ENCODE assay signal across 10 cellular contexts in the genomic region with DNA sequence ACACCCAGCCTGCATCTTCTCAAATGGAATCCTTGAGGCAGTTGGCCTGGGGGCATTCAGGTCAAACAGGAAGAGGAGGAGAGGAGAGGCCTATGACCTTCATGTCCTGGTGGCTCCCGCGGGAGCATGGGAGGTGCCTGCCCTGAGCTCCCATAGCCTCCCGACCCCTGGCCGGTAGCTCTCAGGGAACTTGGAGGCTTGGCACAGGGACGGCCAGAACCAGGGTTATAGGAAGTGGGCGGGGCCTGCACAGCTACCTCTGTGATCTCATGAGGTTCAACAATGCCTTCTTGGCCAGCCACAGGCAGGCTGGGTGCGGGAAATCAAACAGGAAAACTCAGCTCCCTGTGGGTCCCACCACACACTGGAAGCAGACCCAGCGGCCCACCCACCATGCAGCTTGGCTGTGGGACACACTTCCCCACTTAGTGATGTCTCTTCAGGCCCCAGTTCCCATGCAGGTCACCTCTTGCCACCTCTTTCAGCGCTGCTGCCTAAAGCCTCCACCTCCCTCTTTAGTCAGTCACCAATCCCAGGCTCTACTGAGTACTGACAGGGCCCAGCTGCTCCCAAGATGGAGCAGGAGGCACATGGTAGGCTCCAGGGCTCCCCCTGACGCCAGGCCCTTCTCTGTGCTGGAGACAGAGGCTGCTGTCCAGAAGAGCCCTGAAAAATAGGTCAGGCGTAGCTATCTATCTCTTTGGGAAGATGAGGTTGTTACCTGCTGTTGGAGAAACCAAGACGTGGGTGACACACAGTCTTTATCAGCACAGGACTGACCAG. TPM values are rescaled to one million over a fixed set of nuclear protein-coding genes. Genes with fewer than 3 reads are reported as not detected.
DNase-seq lines count a peak whose midpoint lies in the region; ATAC-seq and TF ChIP-seq lines count a peak whose summit lies in the region.
"Had no signal": no experiment of that assay in that cellular context is flagged by ENCODE, and none has a peak within 500 bp of the region (broad histone marks: within the 10 kb centered on the region; RNA-seq: fewer than 3 reads in every experiment).

A gene (minus strand): TSS at position 200 of the 783 bp plus-strand sequence. CDS start 1,065 bp downstream, outside the sequence.

- no peaks in the 10 kb centered on the region for H4K20me1 ChIP-seq in Loucy (ENCODE audit: insufficient read depth, low read length, poor library complexity, severe bottlenecking)

- no peaks in the 10 kb centered on the region for H3K9me3 ChIP-seq in Loucy (ENCODE audit: insufficient read depth, low read depth, low read length)
- H3K9me3 ChIP-seq in colonic mucosa, result no peaks in the 10 kb centered on the region
- no peaks in the 10 kb centered on the region for H3K9me3 ChIP-seq in mesodermal cell (ENCODE audit: control insufficient read depth, low read length)

- no peaks in the 10 kb centered on the region for H3F3A ChIP-seq in Loucy (ENCODE audit: low read depth)

- H3K4me1 ChIP-seq in Loucy (ENCODE audit: insufficient read depth, low read length, poor library complexity, severe bottlenecking) (peaks cover 15% of the 10 kb centered on the region), colonic mucosa (no peaks in the 10 kb centered on the region), mesodermal cell (ENCODE audit: control insufficient read depth, insufficient read depth, low read length, poor library complexity, severe bottlenecking) (peaks cover 9% of the 10 kb centered on the region)

- no peaks in the 10 kb centered on the region for H3K79me2 ChIP-seq in Loucy (ENCODE audit: insufficient read depth, low read length)

- no peak within 1 kb of the TSS for H3K27ac ChIP-seq in colonic mucosa
- peak within 1 kb of the TSS; percentile 2 for H3K27ac ChIP-seq in mesodermal cell (ENCODE audit: low read depth, low read length, severe bottlenecking)

- ATAC-seq in GM19397 (IDR thresholded peaks at IDR 0.05; ENCODE audit: unreplicated experiment) (no peak), GM18511 (IDR thresholded peaks at IDR 0.05; ENCODE audit: unreplicated experiment) (no peak), GM19324 (IDR thresholded peaks at IDR 0.05; ENCODE audit: low FRiP score, unreplicated experiment) (no peak)

- no peak within 1 kb of the TSS for H3K4me2 ChIP-seq in Loucy (ENCODE audit: low read depth, low read length, poor library complexity, severe bottlenecking)

- DNase-seq in DMS 273 (lab: John Stamatoyannopoulos, UW; ENCODE audit: unreplicated experiment) (peak; percentile 100), colonic mucosa (peak; percentile 36), inferior parietal cortex (ENCODE audit: extremely low spot score) (no peak)
- DNase-seq: hypothalamus, MM.1S had no signal

- H3K9ac ChIP-seq in Loucy (ENCODE audit: low read depth, low read length, poor library complexity, severe bottlenecking) (peak within 1 kb of the TSS; percentile 16), colonic mucosa (ENCODE audit: low read depth in 2 of 2, low read length in 2 of 2) (no peak within 1 kb of the TSS)

- H3K9me2 ChIP-seq in Loucy (replicated peaks; ENCODE audit: low read depth, low read length), result no peaks in the 10 kb centered on the region

- no peak for TF ChIP-seq CTCF in Loucy (conservative IDR thresholded peaks at IDR 0.05; ENCODE audit: low read length)
- no peak for TF ChIP-seq CTCF in colonic mucosa (IDR thresholded peaks at IDR 0.05)

- H3K27me3 ChIP-seq in Loucy (ENCODE audit: insufficient read depth, low read length, poor library complexity, severe bottlenecking) (no peaks in the 10 kb centered on the region), colonic mucosa (no peaks in the 10 kb centered on the region)

- intact Hi-C loops in colonic mucosa (cut with DNase I), result no loop called here

- WGBS in mesodermal cell (ENCODE audit: insufficient coverage in 2 of 2), 2 experiments, result 80 to 86% methylated on average over 12 of the region's 12 CpGs

- H2AFZ ChIP-seq in Loucy (ENCODE audit: low read length), result no peak within 1 kb of the TSS

- H3K36me3 ChIP-seq in Loucy (ENCODE audit: insufficient read depth, low read length), result peaks cover 31% of the 10 kb centered on the region; the same call in 1 of the 2 replicates
- H3K36me3 ChIP-seq in colonic mucosa, result no peaks in the 10 kb centered on the region
- H3K36me3 ChIP-seq in mesodermal cell (ENCODE audit: control insufficient read depth, insufficient read depth, low read length), result peaks cover 27% of the 10 kb centered on the region

- no peak within 1 kb of the TSS for H3K4me3 ChIP-seq in Loucy (ENCODE audit: low read length, poor library complexity, severe bottlenecking)
- no peak within 1 kb of the TSS for H3K4me3 ChIP-seq in colonic mucosa
- no peak within 1 kb of the TSS for H3K4me3 ChIP-seq in mesodermal cell (ENCODE audit: extremely low read depth, insufficient read depth, low read length, poor library complexity, severe bottlenecking)

RNA-seq across cellular contexts. Expression of the gene that starts here (rescaled TPM):
- total RNA-seq in colonic mucosa, result under 1 TPM; 0.27 to 0.30 TPM
- 0.26 TPM for polyA plus RNA-seq in mesodermal cell (2013, experiment 1 of 2)
- polyA plus RNA-seq in mesodermal cell (2013, experiment 2 of 2), result not detected

Comparison
In these comparisons a context has a peak if more than half of its experiments do, and no peak if none do; other contexts are left out.
1. Peak in DNase-seq in colonic mucosa; RNA of the gene not detected or under 1 TPM.